In the genomic region with DNA sequence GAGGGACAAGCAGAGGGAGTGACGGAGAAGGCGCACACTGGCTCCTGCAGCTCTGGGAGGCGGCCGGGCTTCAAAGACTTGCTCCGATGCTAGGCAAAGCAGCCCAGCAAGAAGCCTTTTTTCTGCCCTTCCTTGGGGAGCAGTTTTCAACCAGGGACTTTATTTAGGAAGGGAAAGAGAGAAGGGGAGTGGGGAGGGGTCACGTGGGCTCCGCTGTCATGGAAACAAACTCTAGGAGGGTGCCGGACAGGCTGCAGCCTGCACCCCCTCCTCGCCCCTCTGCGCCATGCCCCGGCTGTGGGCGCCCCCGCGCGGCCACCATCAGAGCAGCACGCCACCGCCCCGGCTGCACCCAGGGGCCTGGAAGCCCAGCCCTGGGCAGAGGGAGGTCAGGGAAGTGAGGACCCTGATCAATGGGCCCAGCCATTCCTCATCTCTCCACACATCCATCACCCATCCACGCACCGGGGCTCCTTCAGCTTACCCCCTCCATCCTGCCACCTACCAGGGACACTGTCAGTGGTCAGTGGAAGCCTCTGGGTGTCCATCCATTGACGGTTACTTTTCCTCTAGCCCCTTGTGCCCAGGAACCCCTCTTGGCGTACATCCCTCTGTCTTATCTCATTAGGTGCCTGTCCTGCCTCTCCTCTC, we compare ENCODE assay signal across 8 cellular contexts.
A peak's percentile ranks its signal among the peaks of the same experiment; 100 is the strongest.
DNase-seq lines count a peak whose midpoint lies in the region; ATAC-seq and TF ChIP-seq lines count a peak whose summit lies in the region.

No MANE protein-coding gene starts in this region.

- no peak overlapping the region for H3K27ac Mint-ChIP-seq in MCF 10A (ENCODE audit: low read depth, unreplicated experiment)

- H3K27me3 Mint-ChIP-seq in MCF 10A (ENCODE audit: insufficient read depth, unreplicated experiment), result peaks cover 18% of the 10 kb centered on the region

- no peaks in the 10 kb centered on the region for H3K36me3 ChIP-seq in WERI-Rb-1

- H3K4me3 Mint-ChIP-seq in MCF 10A (ENCODE audit: unreplicated experiment), result no peak overlapping the region

- POLR2A ChIA-PET in MCF 10A (lab: Yijun Ruan, JAX), result no interaction called here

- TF ChIP-seq CTCF in WERI-Rb-1 (IDR thresholded peaks at IDR 0.05; ENCODE audit: low read depth, low read length), result peak; percentile 98
- TF ChIP-seq CTCF in MCF 10A (IDR thresholded peaks at IDR 0.05; ENCODE audit: unreplicated experiment), result peak; percentile 93

- H3K4me1 Mint-ChIP-seq in MCF 10A (ENCODE audit: insufficient read depth, unreplicated experiment), result no peaks in the 10 kb centered on the region

- H3K4me3 ChIP-seq in WERI-Rb-1 (ENCODE audit: low read depth, low read length), result peak overlapping the region; percentile 70

- peak; percentile 30 for ATAC-seq in GM21367 (IDR thresholded peaks at IDR 0.05; ENCODE audit: unreplicated experiment)

- H3K36me3 Mint-ChIP-seq in MCF 10A (ENCODE audit: insufficient read depth, unreplicated experiment), result no peaks in the 10 kb centered on the region

- BruUV-seq in MCF 10A (replicated peaks; lab: Mats Ljungman, UMichigan), result no TSS peak

- no peaks in the 10 kb centered on the region for H3K9me3 ChIP-seq in WERI-Rb-1 (ENCODE audit: severe bottlenecking)

- no peaks in the 10 kb centered on the region for H3K9me3 Mint-ChIP-seq in MCF 10A (ENCODE audit: unreplicated experiment)

- H3K27me3 ChIP-seq in WERI-Rb-1 (ENCODE audit: insufficient read depth, low read depth, severe bottlenecking), result no peaks in the 10 kb centered on the region

- peak overlapping the region; percentile 50 for H3K27ac ChIP-seq in WERI-Rb-1

- intact Hi-C loops in MCF 10A (cut with micrococcal nuclease), result loop anchor here (1.0 kb wide), 2 partner anchors 28 to 82 kb away; no protein-coding TSS in a partner anchor

- DNase-seq in C1 segment of cervical spinal cord (lab: John Stamatoyannopoulos, UW) (peak in 13 of 14 donors; percentile 26 to 81 (median 37)), NCI-H1105 (lab: John Stamatoyannopoulos, UW) (peak; percentile 80), WERI-Rb-1 (peak; percentile 89), MCF 10A (ENCODE audit: unreplicated experiment) (peak; percentile 34), islet precursor cell (peak; percentile 84), mesenteric fat pad (ENCODE audit: low spot score) (no peak)
- peak; percentile 65 for DNase-seq in stimulated activated CD4-positive, alpha-beta T cell treated with anti-CD3 and anti-CD28 coated beads, Interleukin-1b, Interleukin-23, amount 100 ng/mL, for 48 hours

- CTCF ChIA-PET in MCF 10A (lab: Yijun Ruan, JAX), result interaction anchor here (0.6 to 2.0 kb wide), 15 partner anchors 9 to 493 kb away, joined by 3 to 9 read pairs (median 3); no protein-coding TSS in a partner anchor
